In the genomic region with DNA sequence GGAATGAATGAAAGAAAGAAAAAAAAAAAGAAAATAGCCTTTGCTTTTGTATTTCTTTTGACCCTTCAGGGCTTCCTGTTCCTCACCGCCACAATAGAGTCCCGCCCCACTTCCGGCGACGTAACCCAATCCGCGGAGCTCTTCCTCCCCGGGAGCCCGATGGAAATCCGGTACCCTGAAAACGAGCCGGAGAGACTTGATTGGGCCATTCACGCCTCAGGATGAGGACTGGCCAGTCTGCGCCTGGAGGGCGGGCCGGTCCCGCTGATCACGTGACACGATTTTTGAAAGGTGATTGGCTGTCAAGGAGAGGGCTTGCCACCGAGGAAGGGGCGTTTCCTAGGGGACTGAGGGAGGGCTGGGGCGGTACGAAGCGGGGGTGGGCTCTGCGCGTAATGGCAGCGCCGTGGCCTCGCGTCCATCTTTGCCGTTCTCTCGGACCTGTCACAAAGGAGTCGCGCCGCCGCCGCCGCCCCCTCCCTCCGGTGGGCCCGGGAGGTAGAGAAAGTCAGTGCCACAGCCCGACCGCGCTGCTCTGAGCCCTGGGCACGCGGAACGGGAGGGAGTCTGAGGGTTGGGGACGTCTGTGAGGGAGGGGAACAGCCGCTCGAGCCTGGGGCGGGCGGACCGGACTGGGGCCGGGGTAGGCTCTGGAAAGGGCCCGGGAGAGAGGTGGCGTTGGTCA, we compare ENCODE assay signal across 1 cellular context.
TF ChIP-seq lines count a peak whose summit lies in the region.

A gene with protein sequence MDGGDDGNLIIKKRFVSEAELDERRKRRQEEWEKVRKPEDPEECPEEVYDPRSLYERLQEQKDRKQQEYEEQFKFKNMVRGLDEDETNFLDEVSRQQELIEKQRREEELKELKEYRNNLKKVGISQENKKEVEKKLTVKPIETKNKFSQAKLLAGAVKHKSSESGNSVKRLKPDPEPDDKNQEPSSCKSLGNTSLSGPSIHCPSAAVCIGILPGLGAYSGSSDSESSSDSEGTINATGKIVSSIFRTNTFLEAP (minus strand): TSS at position 95 of the 685 bp plus-strand sequence. CDS start 12,185 bp downstream, outside the sequence.
TSS of gene RSPRY1 (plus strand) at position 385 of the 685 bp plus-strand sequence. CDS start 18,330 bp downstream, outside the sequence.

TF ChIP-seq in HepG2, 621 proteins besides CTCF, POLR2A, EP300 and RAD21 (continued from another document and continues in another):
- TF ChIP-seq ZNF589 (CRISPR knock-in tag; conservative IDR thresholded peaks at IDR 0.05), result peak; percentile 68; the same call in 1 of the 2 replicates
- no peak; the same call in 1 of the 2 replicates for TF ChIP-seq HOXD1 (CRISPR knock-in tag; IDR thresholded peaks at IDR 0.05)
- no peak for TF ChIP-seq NR2F2 (IDR thresholded peaks at IDR 0.05; ENCODE audit: borderline replicate concordance, low read depth)
- TF ChIP-seq ZNF124 (CRISPR knock-in tag; IDR thresholded peaks at IDR 0.05), result no peak; the same call in none of the 2 replicates
- TF ChIP-seq ZNF777 (CRISPR knock-in tag; IDR thresholded peaks at IDR 0.05), result no peak
- peak; percentile 67; the same call in 1 of the 2 replicates for TF ChIP-seq ZBTB26 (CRISPR knock-in tag; IDR thresholded peaks at IDR 0.05; ENCODE audit: borderline replicate concordance)
- TF ChIP-seq ZNF704 (CRISPR knock-in tag; IDR thresholded peaks at IDR 0.05; ENCODE audit: borderline replicate concordance), result no peak
- TF ChIP-seq KDM5A (IDR thresholded peaks at IDR 0.05; ENCODE audit: borderline replicate concordance, low read length), result peak; percentile 83; the same call in 1 of the 2 replicates
- peak; percentile 47 for TF ChIP-seq ZNF292 (CRISPR knock-in tag; IDR thresholded peaks at IDR 0.05; ENCODE audit: borderline replicate concordance, low read depth)
- peak; percentile 89; the same call in 1 of the 2 replicates for TF ChIP-seq ZIK1 (CRISPR knock-in tag; IDR thresholded peaks at IDR 0.05; ENCODE audit: borderline replicate concordance, low read depth)
- TF ChIP-seq ZNF839 (CRISPR knock-in tag; IDR thresholded peaks at IDR 0.05; ENCODE audit: borderline replicate concordance), result peak; percentile 90; the same call in 1 of the 2 replicates
- peak; percentile 28; the same call in 1 of the 2 replicates for TF ChIP-seq ZSCAN9 (CRISPR knock-in tag; IDR thresholded peaks at IDR 0.05; ENCODE audit: borderline replicate concordance)
- no peak for TF ChIP-seq ZNF329 (CRISPR knock-in tag; IDR thresholded peaks at IDR 0.05; ENCODE audit: low read depth)
- TF ChIP-seq ZNF253 (CRISPR knock-in tag; IDR thresholded peaks at IDR 0.05; ENCODE audit: borderline replicate concordance), result no peak
- TF ChIP-seq SNAI1 (CRISPR knock-in tag; IDR thresholded peaks at IDR 0.05; ENCODE audit: borderline replicate concordance), result no peak
- TF ChIP-seq MAZ (IDR thresholded peaks at IDR 0.05; ENCODE audit: borderline replicate concordance, low read depth, low read length), result no peak
- peak; percentile 33; the same call in 1 of the 2 replicates for TF ChIP-seq MAZ (CRISPR knock-in tag; IDR thresholded peaks at IDR 0.05; ENCODE audit: low read depth)
- TF ChIP-seq ZC3H4 (CRISPR knock-in tag; IDR thresholded peaks at IDR 0.05; ENCODE audit: borderline replicate concordance), result no peak
- no peak for TF ChIP-seq ZNF484 (CRISPR knock-in tag; IDR thresholded peaks at IDR 0.05; ENCODE audit: borderline replicate concordance, low read depth)
- peak; percentile 97 for TF ChIP-seq ZNF619 (CRISPR knock-in tag; IDR thresholded peaks at IDR 0.05)
- peak; percentile 67 for TF ChIP-seq FOXK1 (CRISPR knock-in tag; IDR thresholded peaks at IDR 0.05; ENCODE audit: borderline replicate concordance, low read depth)
- peak; percentile 30; the same call in 1 of the 2 replicates for TF ChIP-seq KDM3A (CRISPR knock-in tag; IDR thresholded peaks at IDR 0.05; ENCODE audit: low read depth)
- peak; percentile 72 for TF ChIP-seq ZNF746 (CRISPR knock-in tag; IDR thresholded peaks at IDR 0.05)
- peak; percentile 81 for TF ChIP-seq KDM2A (CRISPR knock-in tag; IDR thresholded peaks at IDR 0.05; ENCODE audit: borderline replicate concordance, low read depth)
- peak; percentile 99 for TF ChIP-seq GTF2F1 (IDR thresholded peaks at IDR 0.05; ENCODE audit: low read length)
- peak; percentile 63; the same call in 1 of the 2 replicates for TF ChIP-seq IRF9 (CRISPR knock-in tag; IDR thresholded peaks at IDR 0.05; ENCODE audit: borderline replicate concordance)
- TF ChIP-seq, protein P1, sequence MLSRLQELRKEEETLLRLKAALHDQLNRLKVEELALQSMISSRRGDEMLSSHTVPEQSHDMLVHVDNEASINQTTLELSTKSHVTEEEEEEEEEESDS (CRISPR knock-in tag; IDR thresholded peaks at IDR 0.05; ENCODE audit: borderline replicate concordance), result no peak
- no peak for TF ChIP-seq ZBTB21 (CRISPR knock-in tag; IDR thresholded peaks at IDR 0.05)
- no peak for TF ChIP-seq NCOA5 (CRISPR knock-in tag; IDR thresholded peaks at IDR 0.05)
- peak; percentile 72; the same call in 1 of the 2 replicates for TF ChIP-seq SMAD1 (CRISPR knock-in tag; IDR thresholded peaks at IDR 0.05; ENCODE audit: borderline replicate concordance, low read depth)
- no peak for TF ChIP-seq ZNF17 (CRISPR knock-in tag; IDR thresholded peaks at IDR 0.05)
- TF ChIP-seq ZNF275 (CRISPR knock-in tag; IDR thresholded peaks at IDR 0.05; ENCODE audit: borderline replicate concordance), result no peak
- TF ChIP-seq ZNF446 (CRISPR knock-in tag; IDR thresholded peaks at IDR 0.05), result no peak
- TF ChIP-seq ZNF737 (CRISPR knock-in tag; IDR thresholded peaks at IDR 0.05; ENCODE audit: borderline replicate concordance), result no peak
- TF ChIP-seq ETV6 (CRISPR knock-in tag; conservative IDR thresholded peaks at IDR 0.05), result peak; percentile 57; the same call in 1 of the 2 replicates
- TF ChIP-seq POGZ (CRISPR knock-in tag; IDR thresholded peaks at IDR 0.05), result no peak; the same call in 1 of the 2 replicates
- no peak for TF ChIP-seq MATR3 (CRISPR knock-in tag; IDR thresholded peaks at IDR 0.05)
- TF ChIP-seq ZNF350 (CRISPR knock-in tag; IDR thresholded peaks at IDR 0.05; ENCODE audit: borderline replicate concordance, low read depth), result peak; percentile 43; the same call in 1 of the 2 replicates
- TF ChIP-seq ADNP (CRISPR knock-in tag; IDR thresholded peaks at IDR 0.05), result no peak
- no peak for TF ChIP-seq ZNF841 (CRISPR knock-in tag; IDR thresholded peaks at IDR 0.05; ENCODE audit: borderline replicate concordance)
- no peak for TF ChIP-seq FLYWCH1 (CRISPR knock-in tag; IDR thresholded peaks at IDR 0.05)
- no peak for TF ChIP-seq MAFG (CRISPR knock-in tag; IDR thresholded peaks at IDR 0.05)
- no peak for TF ChIP-seq MIER2 (CRISPR knock-in tag; IDR thresholded peaks at IDR 0.05)
- TF ChIP-seq DPF2 (CRISPR knock-in tag; IDR thresholded peaks at IDR 0.05; ENCODE audit: borderline replicate concordance, low read depth), result no peak; the same call in 1 of the 2 replicates
- TF ChIP-seq NR1H2 (CRISPR knock-in tag; IDR thresholded peaks at IDR 0.05; ENCODE audit: borderline replicate concordance, low read depth), result no peak
- TF ChIP-seq SP5 (CRISPR knock-in tag; IDR thresholded peaks at IDR 0.05; ENCODE audit: borderline replicate concordance, low read depth), result peak; percentile 58; the same call in 1 of the 2 replicates
- no peak for TF ChIP-seq ZBED4 (CRISPR knock-in tag; IDR thresholded peaks at IDR 0.05; ENCODE audit: borderline replicate concordance)
- peak; percentile 53; the same call in 1 of the 2 replicates for TF ChIP-seq KLF15 (CRISPR knock-in tag; IDR thresholded peaks at IDR 0.05; ENCODE audit: borderline replicate concordance)
- TF ChIP-seq BCL6 (CRISPR knock-in tag; IDR thresholded peaks at IDR 0.05), result peak; percentile 46; the same call in 1 of the 2 replicates
- TF ChIP-seq SIX4 (CRISPR knock-in tag; IDR thresholded peaks at IDR 0.05), result peak; percentile 32; the same call in 1 of the 2 replicates
- no peak for TF ChIP-seq PPARG (CRISPR knock-in tag; conservative IDR thresholded peaks at IDR 0.05)
- TF ChIP-seq ZNF33A (CRISPR knock-in tag; IDR thresholded peaks at IDR 0.05; ENCODE audit: borderline replicate concordance), result no peak
- TF ChIP-seq ZNF776 (CRISPR knock-in tag; IDR thresholded peaks at IDR 0.05), result no peak; the same call in 1 of the 2 replicates
- no peak; the same call in 1 of the 2 replicates for TF ChIP-seq ZNF570 (CRISPR knock-in tag; IDR thresholded peaks at IDR 0.05; ENCODE audit: borderline replicate concordance)
- TF ChIP-seq ZNF10 (CRISPR knock-in tag; IDR thresholded peaks at IDR 0.05; ENCODE audit: borderline replicate concordance, low read depth), result no peak
- TF ChIP-seq ZNF782 (CRISPR knock-in tag; IDR thresholded peaks at IDR 0.05; ENCODE audit: borderline replicate concordance), result peak; percentile 57; the same call in 1 of the 2 replicates
